Comparison of ENCODE assay signal across 33 cellular contexts in genomic region chr17:68122587-68122986, GRCh38.
"Had no signal": no experiment of that assay in that cellular context is flagged by ENCODE, and none has a peak within 500 bp of the region (broad histone marks: within the 10 kb centered on the region; RNA-seq: fewer than 3 reads in every experiment).

No MANE protein-coding gene starts in this region.

- H3K27ac Mint-ChIP-seq: activated CD4-positive, alpha-beta memory T cell treated with anti-CD3 and anti-CD28 coated beads, Interleukin-2, amount 10 ng/mL, durations not matched to agents 7 days and 5 days; activated CD4-positive, alpha-beta T cell treated with anti-CD3 and anti-CD28 coated beads, Interleukin-2, amount 10 ng/mL, durations not matched to agents 7 days and 5 days; activated naive CD4-positive, alpha-beta T cell treated with anti-CD3 and anti-CD28 coated beads, Interleukin-2, amount 10 ng/mL, durations not matched to agents 7 days and 5 days; activated naive CD4-positive, alpha-beta T cell treated with anti-CD3 and anti-CD28 coated beads, Interleukin-2, amount 50 U/mL, for 72 hours; activated naive CD8-positive, alpha-beta T cell treated with anti-CD3 and anti-CD28 coated beads, Interleukin-2, amount 10 ng/mL, durations not matched to agents 7 days and 5 days; activated T-cell treated with anti-CD3 and anti-CD28 coated beads, Interleukin-2, amount 50 U/mL, for 24 hours; activated T-cell treated with anti-CD3 and anti-CD28 coated beads, Interleukin-2, amount 50 U/mL, for 72 hours; brain; T-helper 17 cell; T-helper 2 cell treated with Interferon-gamma antibody and Interleukin-4, amounts not matched to agents 5 μg/mL and 100 μg/mL, for 36 hours had no signal

- H3K27me3 Mint-ChIP-seq: activated CD4-positive, alpha-beta memory T cell treated with anti-CD3 and anti-CD28 coated beads, Interleukin-2, amount 10 ng/mL, durations not matched to agents 7 days and 5 days; activated CD4-positive, alpha-beta T cell treated with anti-CD3 and anti-CD28 coated beads, Interleukin-2, amount 10 ng/mL, durations not matched to agents 7 days and 5 days; activated naive CD8-positive, alpha-beta T cell treated with anti-CD3 and anti-CD28 coated beads, Interleukin-2, amount 10 ng/mL, durations not matched to agents 7 days and 5 days; activated T-cell treated with anti-CD3 and anti-CD28 coated beads, Interleukin-2, amount 50 U/mL, for 24 hours; brain; T-helper 17 cell had no signal

- H3K27me3 ChIP-seq: ascending aorta, breast epithelium, cardiac muscle cell, colonic mucosa, esophagus squamous epithelium, gastroesophageal sphincter had no signal

- H3K4me3 ChIP-seq: ascending aorta, breast epithelium, cardiac muscle cell, colonic mucosa, esophagus squamous epithelium, gastroesophageal sphincter had no signal

- H3K27ac ChIP-seq: ascending aorta, breast epithelium, cardiac muscle cell, colonic mucosa, epithelial cell of prostate, esophagus squamous epithelium, gastroesophageal sphincter had no signal

- H3K9me3 ChIP-seq: ascending aorta, breast epithelium, colonic mucosa, esophagus squamous epithelium, gastroesophageal sphincter had no signal

- H3K36me3 ChIP-seq: breast epithelium, colonic mucosa had no signal

- FAIRE-seq: endometrium, endothelial cell of umbilical vein had no signal

- H3K4me3 Mint-ChIP-seq: activated CD4-positive, alpha-beta memory T cell treated with anti-CD3 and anti-CD28 coated beads, Interleukin-2, amount 10 ng/mL, durations not matched to agents 7 days and 5 days; activated CD4-positive, alpha-beta T cell treated with anti-CD3 and anti-CD28 coated beads, Interleukin-2, amount 10 ng/mL, durations not matched to agents 7 days and 5 days; activated naive CD4-positive, alpha-beta T cell treated with anti-CD3 and anti-CD28 coated beads, Interleukin-2, amount 10 ng/mL, durations not matched to agents 7 days and 5 days; activated naive CD8-positive, alpha-beta T cell treated with anti-CD3 and anti-CD28 coated beads, Interleukin-2, amount 10 ng/mL, durations not matched to agents 7 days and 5 days; activated T-cell treated with anti-CD3 and anti-CD28 coated beads, Interleukin-2, amount 50 U/mL, for 24 hours; activated T-cell treated with anti-CD3 and anti-CD28 coated beads, Interleukin-2, amount 50 U/mL, for 72 hours; brain; T-helper 17 cell; T-helper 2 cell treated with Interferon-gamma antibody and Interleukin-4, amounts not matched to agents 5 μg/mL and 100 μg/mL, for 36 hours had no signal

- H3K9me3 Mint-ChIP-seq: brain had no signal

- H3K4me1 Mint-ChIP-seq: brain had no signal

- H3K4me1 ChIP-seq: ascending aorta, breast epithelium, colonic mucosa, esophagus squamous epithelium, gastroesophageal sphincter had no signal

- ATAC-seq: activated naive CD4-positive, alpha-beta T cell treated with anti-CD3 and anti-CD28 coated beads, Interleukin-2, amount 50 U/mL, for 72 hours; activated T-cell treated with anti-CD3 and anti-CD28 coated beads, Interleukin-2, amount 50 U/mL, for 72 hours; gastroesophageal sphincter; T-helper 17 cell had no signal

- DNase-seq: activated CD4-positive, alpha-beta memory T cell treated with anti-CD3 and anti-CD28 coated beads, Interleukin-2, amount 10 ng/mL, durations not matched to agents 7 days and 5 days; activated CD4-positive, alpha-beta T cell treated with anti-CD3 and anti-CD28 coated beads for 4 hours; activated CD4-positive, alpha-beta T cell treated with anti-CD3 and anti-CD28 coated beads, Interleukin-2, amount 10 ng/mL, durations not matched to agents 7 days and 5 days; activated CD4-positive, alpha-beta T cell treated with anti-CD3 and anti-CD28 coated beads, Interleukin-2, amount 50 U/mL, for 4 hours; activated CD4-positive, CD25-positive, alpha-beta regulatory T cell; activated CD4-positive, CD25-positive, alpha-beta regulatory T cell treated with anti-CD3 and anti-CD28 coated beads, Interleukin-2, amount 50 U/mL, for 72 hours; activated CD8-positive, alpha-beta memory T cell treated with anti-CD3 and anti-CD28 coated beads, Interleukin-2, amount 50 U/mL, for 48 hours; activated gamma-delta T cell; activated naive CD4-positive, alpha-beta T cell; activated naive CD4-positive, alpha-beta T cell treated with anti-CD3 and anti-CD28 coated beads, Interleukin-2, amount 10 ng/mL, durations not matched to agents 7 days and 5 days; activated naive CD8-positive, alpha-beta T cell treated with anti-CD3 and anti-CD28 coated beads, Interleukin-2, amount 10 ng/mL, durations not matched to agents 7 days and 5 days; activated T-cell treated with anti-CD3 and anti-CD28 coated beads for 4 hours; activated T-cell treated with anti-CD3 and anti-CD28 coated beads, Interleukin-2, amount 50 U/mL, for 24 hours; activated T-cell treated with anti-CD3 and anti-CD28 coated beads, Interleukin-2, amount 50 U/mL, for 72 hours; central memory CD4-positive, alpha-beta T cell; cerebellar nuclear complex; colonic mucosa; effector CD8-positive, alpha-beta T cell; esophagus squamous epithelium; foreskin melanocyte; head of caudate nucleus; T-helper 17 cell; T1000 had no signal
